In genomic region chr17:75285123-75285522, GRCh38 we compare ENCODE assay signal across 22 cellular contexts. TPM values are rescaled to one million over a fixed set of nuclear protein-coding genes. Genes with fewer than 3 reads are reported as not detected.
A peak's percentile ranks its signal among the peaks of the same experiment; 100 is the strongest.
DNase-seq lines count a peak whose midpoint lies in the region; ATAC-seq, FAIRE-seq and TF ChIP-seq lines count a peak whose summit lies in the region.
"Had no signal": no experiment of that assay in that cellular context is flagged by ENCODE, and none has a peak within 500 bp of the region (broad histone marks: within the 10 kb centered on the region; RNA-seq: fewer than 3 reads in every experiment).

No MANE protein-coding gene starts in this region.

- POLR2A ChIA-PET in HepG2 (lab: Yijun Ruan, JAX) = interaction anchor here (0.9 to 1.5 kb wide), 3 partner anchors 14 to 175 kb away, joined by 3 read pairs; partner anchors contain the start of gene MIF4GD

- H3K36me3 ChIP-seq in HepG2 (replicated peaks in 1 of 2; ENCODE audit: control insufficient read depth in 1 of 2, insufficient read depth in 2 of 2, low read length in 2 of 2) = peaks cover 12 to 42% of the 10 kb centered on the region in 2 experiments; a peak in 4 of 5 replicates
- no peaks in the 10 kb centered on the region for H3K36me3 ChIP-seq in right lobe of liver
- H3K36me3 ChIP-seq in HUES6 (ENCODE audit: control insufficient read depth, insufficient read depth, low read length) = peaks cover 27% of the 10 kb centered on the region

- H3K9ac ChIP-seq in HepG2 (ENCODE audit: insufficient read depth, low read depth, low read length) (no peak overlapping the region), HUES6 (ENCODE audit: low read length) (peak overlapping the region; percentile 8)
- H3K9ac ChIP-seq: GM23248 had no signal

- in situ Hi-C loops in HepG2 (cut with HindIII; ENCODE audit: extremely low pct_ligation_motif_present, low pct_unique_long_range_greater_than_20kb) = no loop called here

- intact Hi-C loops in HepG2 (cut with micrococcal nuclease; ENCODE audit: unreplicated experiment) = no loop called here
- intact Hi-C loops in right lobe of liver (cut with DNase I) = no loop called here

- FAIRE-seq in HepG2 (lab: Jason Lieb, UNC) = no peak
- FAIRE-seq: A204.1, G401.6, GM12878, GM19239, H1 had no signal

- no peaks in the 10 kb centered on the region for H4K20me1 ChIP-seq in HepG2 (ENCODE audit: insufficient read depth, low read length)

- H3K79me2 ChIP-seq in HepG2 (ENCODE audit: insufficient read depth, low read length) = peaks cover 15% of the 10 kb centered on the region

- H3K4me2 ChIP-seq in HepG2 (ENCODE audit: low read depth, low read length) = no peak overlapping the region

- H2AFZ ChIP-seq in HepG2 (ENCODE audit: low read length) = no peak overlapping the region
- H2AFZ ChIP-seq: GM23248 had no signal

- CTCF ChIA-PET in HepG2 (lab: Yijun Ruan, JAX; ENCODE audit: low intra/inter-chr PET ratio, low total read pairs) = no interaction called here

- no TSS peak for BruUV-seq in HepG2 (replicated peaks; lab: Mats Ljungman, UMichigan)

- H3K4me3 ChIP-seq in HepG2 (replicated peaks in 1 of 3; ENCODE audit: insufficient read depth in 1 of 3, low read depth in 2 of 3, low read length in 3 of 3) = no peak overlapping the region
- H3K4me3 ChIP-seq in right lobe of liver = no peak overlapping the region
- H3K4me3 ChIP-seq in HUES6 (ENCODE audit: low read depth, low read length) = no peak overlapping the region
- H3K4me3 ChIP-seq: GM12878, GM23248 had no signal

- H3K9me3 Mint-ChIP-seq in neural crest cell = no peaks in the 10 kb centered on the region
- H3K9me3 Mint-ChIP-seq: CD4-positive, CD25-positive, alpha-beta regulatory T cell; CD8-positive, alpha-beta T cell had no signal

- no peaks in the 10 kb centered on the region for H3K36me3 Mint-ChIP-seq in neural crest cell (ENCODE audit: low read depth)

- 98% methylated on average over 6 of the region's 6 CpGs for WGBS in HepG2 (ENCODE audit: low lambda C conversion rate)
- WGBS in right lobe of liver (ENCODE audit: insufficient coverage, low coverage, low lambda C conversion rate, missing lambda C conversion rate) = no CpG with 5 or more reads among the region's 6 CpGs

- TF ChIP-seq EP300 in HepG2 (IDR thresholded peaks at IDR 0.05; ENCODE audit: low read depth in 2 of 2, low read length in 2 of 2) = no peak
- TF ChIP-seq EP300 in HepG2 (CRISPR knock-in tag; IDR thresholded peaks at IDR 0.05; ENCODE audit: borderline replicate concordance) = no peak

- ATAC-seq in HepG2 (no peak), right lobe of liver (no peak)
- ATAC-seq: CD8-positive, alpha-beta T cell; GM12878 had no signal

- H3K27me3 ChIP-seq in HepG2 (ENCODE audit: control insufficient read depth in 1 of 2, insufficient read depth in 2 of 2, low read length in 2 of 2) = no peaks in the 10 kb centered on the region
- no peaks in the 10 kb centered on the region for H3K27me3 ChIP-seq in right lobe of liver
- H3K27me3 ChIP-seq in HUES6 (ENCODE audit: control insufficient read depth, insufficient read depth, low read length) = no peaks in the 10 kb centered on the region; the same call in 1 of the 2 replicates

- no peak overlapping the region for H3K27ac Mint-ChIP-seq in neural crest cell (ENCODE audit: unreplicated experiment)
- H3K27ac Mint-ChIP-seq: CD4-positive, CD25-positive, alpha-beta regulatory T cell; CD8-positive, alpha-beta T cell had no signal

- peak overlapping the region; percentile 49 for H3K4me3 Mint-ChIP-seq in neural crest cell
- H3K4me3 Mint-ChIP-seq: B cell; CD8-positive, alpha-beta T cell had no signal

- no peak overlapping the region for H3K27ac ChIP-seq in HepG2 (ENCODE audit: extremely low read length, insufficient read depth, low read length)
- no peak overlapping the region for H3K27ac ChIP-seq in right lobe of liver
- no peak overlapping the region for H3K27ac ChIP-seq in HUES6 (ENCODE audit: low read depth, low read length)
- H3K27ac ChIP-seq: 22Rv1, C4-2B, GM23248 had no signal

- no peak for TF ChIP-seq POLR2A in HepG2 (IDR thresholded peaks at IDR 0.05; ENCODE audit: insufficient read depth in 1 of 2, low read depth in 2 of 2, low read length in 2 of 2)
- TF ChIP-seq POLR2A in right lobe of liver (IDR thresholded peaks at IDR 0.05) = no peak

- TF ChIP-seq RAD21 in HepG2 (CRISPR knock-in tag; IDR thresholded peaks at IDR 0.05) = no peak

- no peaks in the 10 kb centered on the region for H3K9me3 ChIP-seq in HepG2 (ENCODE audit: low read length)
- H3K9me3 ChIP-seq in right lobe of liver = no peaks in the 10 kb centered on the region
- H3K9me3 ChIP-seq in HUES6 (ENCODE audit: control insufficient read depth, insufficient read depth, low read depth, low read length) = no peaks in the 10 kb centered on the region
- H3K9me3 ChIP-seq: Caco-2 had no signal

- peaks cover 6% of the 10 kb centered on the region for H3K27me3 Mint-ChIP-seq in neural crest cell (ENCODE audit: low read depth)
- H3K27me3 Mint-ChIP-seq: B cell; CD4-positive, CD25-positive, alpha-beta regulatory T cell had no signal

- H3K4me1 Mint-ChIP-seq in neural crest cell = peaks cover 12% of the 10 kb centered on the region

- DNase-seq in HepG2 (ENCODE audit: low spot score) (no peak), right lobe of liver (no peak), neural crest cell (ENCODE audit: low read depth, low spot score) (no peak), NCI-H69 (lab: John Stamatoyannopoulos, UW) (no peak), SHP77 treated with DMSO at 0.1 percent for 48 hours (lab: John Stamatoyannopoulos, UW) (no peak)
- DNase-seq: Caco-2; CD4-positive, CD25-positive, alpha-beta regulatory T cell; CD8-positive, alpha-beta T cell; DMS153; DND-41; GM23248; H7; HCEC 1CT had no signal

- TF ChIP-seq CTCF in HepG2 (CRISPR knock-in tag; IDR thresholded peaks at IDR 0.05) = no peak
- no peak for TF ChIP-seq CTCF in right lobe of liver (IDR thresholded peaks at IDR 0.05)
- TF ChIP-seq CTCF in neural crest cell (conservative IDR thresholded peaks at IDR 0.05) = no peak

- H3K4me1 ChIP-seq in HepG2 (ENCODE audit: insufficient read depth, low read length) = peaks cover 22% of the 10 kb centered on the region
- H3K4me1 ChIP-seq in right lobe of liver = no peaks in the 10 kb centered on the region
- H3K4me1 ChIP-seq in HUES6 (ENCODE audit: control insufficient read depth, insufficient read depth, low read length) = 0 out of 2 replicates have a peak, but pooled peaks cover 4% of the 10 kb centered on the region
- H3K4me1 ChIP-seq: Caco-2 had no signal

RNA-seq across cellular contexts. Expression of gene SLC25A19, which starts 4.1 kb away (rescaled TPM):
- total RNA-seq in HepG2 (2016; rRNA removed; fragmentation: Illumina TruSeq; extraction: Trizol) (41.4 and 42.2 TPM in 2 replicates), right lobe of liver (10 to 100 TPM in 2 of 6 experiments, 1 to 10 TPM in 4; 3.8 to 13.4 (median 7.3) TPM), neural crest cell (15.7 and 18.6 TPM in 2 replicates)
- 27.2 and 31.3 TPM in 2 replicates for total RNA-seq in HepG2 (2016; cell fraction: cytosol; rRNA removed; fragmentation: Illumina TruSeq; extraction: Trizol; ENCODE audit: low read depth)
- total RNA-seq in HepG2 (2016; cell fraction: insoluble cytoplasmic fraction; rRNA removed; fragmentation: Illumina TruSeq; extraction: Trizol) = 37.5 and 41.8 TPM in 2 replicates
- 45.2 and 53.1 TPM in 2 replicates for total RNA-seq in HepG2 (2016; cell fraction: membrane; rRNA removed; fragmentation: Illumina TruSeq; extraction: Trizol)
- total RNA-seq in HepG2 (2016; cell fraction: nucleus; rRNA removed; fragmentation: Illumina TruSeq; extraction: Trizol) = 24.9 and 25.1 TPM in 2 replicates
- 24.4 and 27.7 TPM in 2 replicates for polyA plus RNA-seq in HepG2 (2011; rRNA removed)
- 26.0 and 29.6 TPM in 2 replicates for polyA plus RNA-seq in HepG2 (2011; cell fraction: cytosol; rRNA removed)
- polyA plus RNA-seq in HepG2 (2011; cell fraction: nucleus; rRNA removed) = 33.6 and 35.5 TPM in 2 replicates
- 16.6 and 24.7 TPM in 2 replicates for polyA plus RNA-seq in HepG2 (2012)
- 24.2 and 31.6 TPM in 2 replicates for polyA plus RNA-seq in HepG2 (2016; cell fraction: cytosol; fragmentation: Illumina TruSeq; extraction: Trizol; ENCODE audit: low read depth)
- 47.0 and 51.5 TPM in 2 replicates for polyA plus RNA-seq in HepG2 (2016; cell fraction: insoluble cytoplasmic fraction; fragmentation: Illumina TruSeq; extraction: Trizol; ENCODE audit: low read depth)
- polyA plus RNA-seq in HepG2 (2016; cell fraction: membrane; fragmentation: Illumina TruSeq; extraction: Trizol; ENCODE audit: low read depth) = 34.4 and 46.3 TPM in 2 replicates
- polyA plus RNA-seq in HepG2 (2016; cell fraction: nucleus; fragmentation: Illumina TruSeq; extraction: Trizol; ENCODE audit: insufficient read depth, low read depth) = 42.3 and 47.3 TPM in 2 replicates
- 17.3 and 57.6 TPM in 2 replicates for polyA minus RNA-seq in HepG2 (2011; rRNA and poly(A)+ RNA removed; ENCODE audit: low replicate concordance)
- 9.2 and 11.1 TPM in 2 replicates for polyA minus RNA-seq in HepG2 (2011; cell fraction: cytosol; rRNA and poly(A)+ RNA removed)
- 14.4 and 14.5 TPM in 2 replicates for polyA minus RNA-seq in HepG2 (2011; cell fraction: nucleus; rRNA and poly(A)+ RNA removed)

RNA-seq across cellular contexts. Expression of gene MIF4GD, which starts 14.1 kb away (rescaled TPM):
- total RNA-seq in HepG2 (2016; rRNA removed; fragmentation: Illumina TruSeq; extraction: Trizol) = 12.4 and 14.0 TPM in 2 replicates
- total RNA-seq in HepG2 (2016; cell fraction: cytosol; rRNA removed; fragmentation: Illumina TruSeq; extraction: Trizol; ENCODE audit: low read depth) = 14.9 and 19.4 TPM in 2 replicates
- total RNA-seq in HepG2 (2016; cell fraction: insoluble cytoplasmic fraction; rRNA removed; fragmentation: Illumina TruSeq; extraction: Trizol) = 12.4 and 12.8 TPM in 2 replicates
- total RNA-seq in HepG2 (2016; cell fraction: membrane; rRNA removed; fragmentation: Illumina TruSeq; extraction: Trizol) = 20.2 and 27.4 TPM in 2 replicates
- 7.5 and 8.5 TPM in 2 replicates for total RNA-seq in HepG2 (2016; cell fraction: nucleus; rRNA removed; fragmentation: Illumina TruSeq; extraction: Trizol)
- polyA plus RNA-seq in HepG2 (2011; rRNA removed) = 28.0 and 28.5 TPM in 2 replicates
- 30.7 and 36.9 TPM in 2 replicates for polyA plus RNA-seq in HepG2 (2011; cell fraction: cytosol; rRNA removed)
- polyA plus RNA-seq in HepG2 (2011; cell fraction: nucleus; rRNA removed) = 22.5 and 28.6 TPM in 2 replicates
- 16.1 and 23.1 TPM in 2 replicates for polyA plus RNA-seq in HepG2 (2012)
- 24.3 and 26.9 TPM in 2 replicates for polyA plus RNA-seq in HepG2 (2016; cell fraction: cytosol; fragmentation: Illumina TruSeq; extraction: Trizol; ENCODE audit: low read depth)
- 14.3 and 16.3 TPM in 2 replicates for polyA plus RNA-seq in HepG2 (2016; cell fraction: insoluble cytoplasmic fraction; fragmentation: Illumina TruSeq; extraction: Trizol; ENCODE audit: low read depth)
- polyA plus RNA-seq in HepG2 (2016; cell fraction: membrane; fragmentation: Illumina TruSeq; extraction: Trizol; ENCODE audit: low read depth) = 22.6 and 27.4 TPM in 2 replicates
- polyA plus RNA-seq in HepG2 (2016; cell fraction: nucleus; fragmentation: Illumina TruSeq; extraction: Trizol; ENCODE audit: insufficient read depth, low read depth) = 16.3 and 18.0 TPM in 2 replicates
- polyA minus RNA-seq in HepG2 (2011; rRNA and poly(A)+ RNA removed; ENCODE audit: low replicate concordance) = 36.9 and 56.1 TPM in 2 replicates
- 8.3 and 10.2 TPM in 2 replicates for polyA minus RNA-seq in HepG2 (2011; cell fraction: cytosol; rRNA and poly(A)+ RNA removed)
- polyA minus RNA-seq in HepG2 (2011; cell fraction: nucleus; rRNA and poly(A)+ RNA removed) = 6.3 and 6.7 TPM in 2 replicates
- 10 to 100 TPM in 2 of 6 experiments, 1 to 10 TPM in 4; 7.3 to 21.9 (median 8.2) TPM for total RNA-seq in right lobe of liver
- 13.8 and 15.9 TPM in 2 replicates for total RNA-seq in neural crest cell

RNA-seq across cellular contexts. Expression of gene MRPS7, which starts 23.4 kb away (rescaled TPM):
- total RNA-seq in HepG2 (2016; rRNA removed; fragmentation: Illumina TruSeq; extraction: Trizol) = 162 and 184 TPM in 2 replicates
- total RNA-seq in HepG2 (2016; cell fraction: cytosol; rRNA removed; fragmentation: Illumina TruSeq; extraction: Trizol; ENCODE audit: low read depth) = 134 and 137 TPM in 2 replicates
- total RNA-seq in HepG2 (2016; cell fraction: insoluble cytoplasmic fraction; rRNA removed; fragmentation: Illumina TruSeq; extraction: Trizol) = 167 and 201 TPM in 2 replicates
- total RNA-seq in HepG2 (2016; cell fraction: membrane; rRNA removed; fragmentation: Illumina TruSeq; extraction: Trizol) = 80.5 and 88.4 TPM in 2 replicates
- total RNA-seq in HepG2 (2016; cell fraction: nucleus; rRNA removed; fragmentation: Illumina TruSeq; extraction: Trizol) = 68.8 and 73.8 TPM in 2 replicates
- 94.2 and 97.0 TPM in 2 replicates for polyA plus RNA-seq in HepG2 (2011; rRNA removed)
- 87.2 and 95.5 TPM in 2 replicates for polyA plus RNA-seq in HepG2 (2011; cell fraction: cytosol; rRNA removed)
- 63.3 and 73.0 TPM in 2 replicates for polyA plus RNA-seq in HepG2 (2011; cell fraction: nucleus; rRNA removed)
- polyA plus RNA-seq in HepG2 (2012) = 72.9 and 76.0 TPM in 2 replicates
- 45.6 and 49.3 TPM in 2 replicates for polyA plus RNA-seq in HepG2 (2016; cell fraction: cytosol; fragmentation: Illumina TruSeq; extraction: Trizol; ENCODE audit: low read depth)
- 166 and 186 TPM in 2 replicates for polyA plus RNA-seq in HepG2 (2016; cell fraction: insoluble cytoplasmic fraction; fragmentation: Illumina TruSeq; extraction: Trizol; ENCODE audit: low read depth)
- 55.3 and 55.7 TPM in 2 replicates for polyA plus RNA-seq in HepG2 (2016; cell fraction: membrane; fragmentation: Illumina TruSeq; extraction: Trizol; ENCODE audit: low read depth)
- 89.9 and 111 TPM in 2 replicates for polyA plus RNA-seq in HepG2 (2016; cell fraction: nucleus; fragmentation: Illumina TruSeq; extraction: Trizol; ENCODE audit: insufficient read depth, low read depth)
- 59.7 and 76.4 TPM in 2 replicates for polyA minus RNA-seq in HepG2 (2011; rRNA and poly(A)+ RNA removed; ENCODE audit: low replicate concordance)
- 39.8 and 44.1 TPM in 2 replicates for polyA minus RNA-seq in HepG2 (2011; cell fraction: cytosol; rRNA and poly(A)+ RNA removed)
- 72.5 and 79.3 TPM in 2 replicates for polyA minus RNA-seq in HepG2 (2011; cell fraction: nucleus; rRNA and poly(A)+ RNA removed)
- total RNA-seq in right lobe of liver = 10 to 100 TPM; 29.6 to 37.2 (median 33.7) TPM
- total RNA-seq in neural crest cell = 84.7 and 86.4 TPM in 2 replicates

RNA-seq across cellular contexts. Expression of gene GGA3, which starts 23.7 kb away (rescaled TPM):
- total RNA-seq in HepG2 (2016; rRNA removed; fragmentation: Illumina TruSeq; extraction: Trizol) = 20.9 and 28.4 TPM in 2 replicates
- total RNA-seq in HepG2 (2016; cell fraction: cytosol; rRNA removed; fragmentation: Illumina TruSeq; extraction: Trizol; ENCODE audit: low read depth) = 27.6 and 36.0 TPM in 2 replicates
- 19.3 and 27.1 TPM in 2 replicates for total RNA-seq in HepG2 (2016; cell fraction: insoluble cytoplasmic fraction; rRNA removed; fragmentation: Illumina TruSeq; extraction: Trizol)
- total RNA-seq in HepG2 (2016; cell fraction: membrane; rRNA removed; fragmentation: Illumina TruSeq; extraction: Trizol) = 16.9 and 18.9 TPM in 2 replicates
- total RNA-seq in HepG2 (2016; cell fraction: nucleus; rRNA removed; fragmentation: Illumina TruSeq; extraction: Trizol) = 36.9 and 38.2 TPM in 2 replicates
- 43.7 and 50.1 TPM in 2 replicates for polyA plus RNA-seq in HepG2 (2011; rRNA removed)
- 13.5 and 14.0 TPM in 2 replicates for polyA plus RNA-seq in HepG2 (2011; cell fraction: cytosol; rRNA removed)
- polyA plus RNA-seq in HepG2 (2011; cell fraction: nucleus; rRNA removed) = 250 and 284 TPM in 2 replicates
- polyA plus RNA-seq in HepG2 (2012) = 35.6 and 46.6 TPM in 2 replicates
- polyA plus RNA-seq in HepG2 (2016; cell fraction: cytosol; fragmentation: Illumina TruSeq; extraction: Trizol; ENCODE audit: low read depth) = 2.6 and 2.9 TPM in 2 replicates
- polyA plus RNA-seq in HepG2 (2016; cell fraction: insoluble cytoplasmic fraction; fragmentation: Illumina TruSeq; extraction: Trizol; ENCODE audit: low read depth) = 14.5 and 18.7 TPM in 2 replicates
- 7.5 and 8.4 TPM in 2 replicates for polyA plus RNA-seq in HepG2 (2016; cell fraction: membrane; fragmentation: Illumina TruSeq; extraction: Trizol; ENCODE audit: low read depth)
- 131 and 138 TPM in 2 replicates for polyA plus RNA-seq in HepG2 (2016; cell fraction: nucleus; fragmentation: Illumina TruSeq; extraction: Trizol; ENCODE audit: insufficient read depth, low read depth)
- polyA minus RNA-seq in HepG2 (2011; rRNA and poly(A)+ RNA removed; ENCODE audit: low replicate concordance) = 45.8 and 47.5 TPM in 2 replicates
- 11.4 and 16.5 TPM in 2 replicates for polyA minus RNA-seq in HepG2 (2011; cell fraction: cytosol; rRNA and poly(A)+ RNA removed)
- polyA minus RNA-seq in HepG2 (2011; cell fraction: nucleus; rRNA and poly(A)+ RNA removed) = 60.0 and 81.4 TPM in 2 replicates
- total RNA-seq in right lobe of liver = 10 to 100 TPM; 12.4 to 18.9 (median 15.8) TPM
- 57.2 and 59.0 TPM in 2 replicates for total RNA-seq in neural crest cell
